In the genomic region with DNA sequence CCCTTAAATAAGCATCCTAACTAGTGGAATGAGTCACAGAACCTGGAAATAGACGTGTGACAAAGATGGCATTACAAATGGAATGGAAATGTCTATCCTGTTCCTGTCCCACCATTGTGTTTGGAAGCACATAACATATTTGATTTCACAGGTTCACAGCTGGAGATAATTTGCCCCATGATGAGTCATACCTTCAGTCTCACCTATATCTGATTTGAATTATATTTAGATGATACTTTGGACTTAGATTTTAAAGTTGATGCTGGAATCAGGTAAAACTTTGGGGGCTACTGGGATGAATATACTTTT, we compare ENCODE assay signal across 1 cellular context.
TF ChIP-seq lines count a peak whose summit lies in the region.

No MANE protein-coding gene starts in this region.

TF ChIP-seq in Ishikawa, 13 proteins besides CTCF, POLR2A, EP300 and RAD21 (continued from another document):
- TF ChIP-seq, protein P1, sequence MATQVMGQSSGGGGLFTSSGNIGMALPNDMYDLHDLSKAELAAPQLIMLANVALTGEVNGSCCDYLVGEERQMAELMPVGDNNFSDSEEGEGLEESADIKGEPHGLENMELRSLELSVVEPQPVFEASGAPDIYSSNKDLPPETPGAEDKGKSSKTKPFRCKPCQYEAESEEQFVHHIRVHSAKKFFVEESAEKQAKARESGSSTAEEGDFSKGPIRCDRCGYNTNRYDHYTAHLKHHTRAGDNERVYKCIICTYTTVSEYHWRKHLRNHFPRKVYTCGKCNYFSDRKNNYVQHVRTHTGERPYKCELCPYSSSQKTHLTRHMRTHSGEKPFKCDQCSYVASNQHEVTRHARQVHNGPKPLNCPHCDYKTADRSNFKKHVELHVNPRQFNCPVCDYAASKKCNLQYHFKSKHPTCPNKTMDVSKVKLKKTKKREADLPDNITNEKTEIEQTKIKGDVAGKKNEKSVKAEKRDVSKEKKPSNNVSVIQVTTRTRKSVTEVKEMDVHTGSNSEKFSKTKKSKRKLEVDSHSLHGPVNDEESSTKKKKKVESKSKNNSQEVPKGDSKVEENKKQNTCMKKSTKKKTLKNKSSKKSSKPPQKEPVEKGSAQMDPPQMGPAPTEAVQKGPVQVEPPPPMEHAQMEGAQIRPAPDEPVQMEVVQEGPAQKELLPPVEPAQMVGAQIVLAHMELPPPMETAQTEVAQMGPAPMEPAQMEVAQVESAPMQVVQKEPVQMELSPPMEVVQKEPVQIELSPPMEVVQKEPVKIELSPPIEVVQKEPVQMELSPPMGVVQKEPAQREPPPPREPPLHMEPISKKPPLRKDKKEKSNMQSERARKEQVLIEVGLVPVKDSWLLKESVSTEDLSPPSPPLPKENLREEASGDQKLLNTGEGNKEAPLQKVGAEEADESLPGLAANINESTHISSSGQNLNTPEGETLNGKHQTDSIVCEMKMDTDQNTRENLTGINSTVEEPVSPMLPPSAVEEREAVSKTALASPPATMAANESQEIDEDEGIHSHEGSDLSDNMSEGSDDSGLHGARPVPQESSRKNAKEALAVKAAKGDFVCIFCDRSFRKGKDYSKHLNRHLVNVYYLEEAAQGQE (IDR thresholded peaks at IDR 0.05; ENCODE audit: low read depth) = no peak
- no peak for TF ChIP-seq YY1 (IDR thresholded peaks at IDR 0.05; ENCODE audit: low read depth)
- TF ChIP-seq FOXM1 (IDR thresholded peaks at IDR 0.05; ENCODE audit: borderline replicate concordance, low read depth) = no peak
- no peak for TF ChIP-seq USF1 (IDR thresholded peaks at IDR 0.05)
- no peak for TF ChIP-seq ZBTB7A (IDR thresholded peaks at IDR 0.05; ENCODE audit: low read depth)
- TF ChIP-seq TEAD4 (IDR thresholded peaks at IDR 0.05) = peak; percentile 12; the same call in 1 of the 2 replicates
- TF ChIP-seq MAX (IDR thresholded peaks at IDR 0.05) = no peak
- no peak for TF ChIP-seq CREB1 (IDR thresholded peaks at IDR 0.05; ENCODE audit: low read depth)
- no peak for TF ChIP-seq EGR1 (IDR thresholded peaks at IDR 0.05)
- TF ChIP-seq TAF1 (IDR thresholded peaks at IDR 0.05; ENCODE audit: low read depth) = no peak
